Comparison of ENCODE assay signal across 8 cellular contexts in the genomic region with DNA sequence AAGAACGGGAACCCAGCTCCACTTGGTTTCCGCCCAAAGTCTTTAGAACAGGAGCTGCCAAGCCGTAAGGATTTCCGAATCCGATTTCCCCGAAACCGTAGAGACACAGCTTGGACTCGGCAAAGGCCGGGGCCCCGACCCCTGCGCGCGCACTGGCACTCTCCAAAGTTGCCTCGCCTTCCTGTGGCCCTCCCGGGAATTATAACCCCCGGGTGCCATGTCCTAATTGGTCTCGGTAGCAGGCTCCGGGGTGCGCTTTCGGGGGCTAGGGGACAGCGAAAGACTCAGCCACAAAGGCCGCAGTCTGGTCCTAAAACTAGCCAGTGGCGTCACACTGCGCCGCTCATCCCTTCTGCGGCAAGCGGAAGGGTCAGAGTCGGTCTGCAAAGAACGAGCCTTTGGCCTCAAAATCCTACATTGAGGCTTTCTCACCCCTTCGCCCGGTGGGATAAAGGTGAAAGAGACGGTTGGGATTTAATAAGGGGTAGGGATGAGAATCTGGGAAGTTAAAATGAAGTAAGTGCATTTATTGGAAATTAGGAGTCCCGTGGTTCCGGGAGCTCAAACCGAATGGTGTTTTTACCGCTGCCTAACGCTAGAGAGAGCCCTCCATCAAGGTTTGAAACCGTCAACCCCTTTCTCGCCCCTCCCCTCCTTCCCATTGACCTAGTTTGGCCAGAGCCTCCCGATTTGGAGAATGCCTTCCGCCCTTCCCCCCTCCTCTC.
DNase-seq lines count a peak whose midpoint lies in the region; ATAC-seq and TF ChIP-seq lines count a peak whose summit lies in the region.

No MANE protein-coding gene starts in this region.

- peak overlapping the region; percentile 65 for H3K4me3 ChIP-seq in brain microvascular endothelial cell (ENCODE audit: low read depth, low read length)
- peak overlapping the region; percentile 92 for H3K4me3 ChIP-seq in rectal smooth muscle tissue (ENCODE audit: low read length)

- TF ChIP-seq CTCF in GM10266 (IDR thresholded peaks at IDR 0.05; ENCODE audit: control insufficient read depth, insufficient read depth, low read depth, missing control alignments) (peak; percentile 96), brain microvascular endothelial cell (IDR thresholded peaks at IDR 0.05; ENCODE audit: low read depth, low read length, missing control alignments) (peak; percentile 80)

- peak; percentile 93 for DNase-seq in GM10266 (ENCODE audit: extremely low spot score)
- peak; percentile 93 for DNase-seq in NCI-H1694 (lab: John Stamatoyannopoulos, UW)
- DNase-seq in T-helper 2 cell = peak in 4 of 5 experiments; percentile 54 to 83 (median 56)
- peak; percentile 84 for DNase-seq in brain microvascular endothelial cell
- DNase-seq in iPS DF 19.7 (ENCODE audit: low read depth, low spot score) = peak; percentile 88

- H3K27ac ChIP-seq in brain microvascular endothelial cell (peak overlapping the region; percentile 95), rectal smooth muscle tissue (ENCODE audit: low read depth, low read length) (peak overlapping the region; percentile 99)

- ATAC-seq in HG02852 (IDR thresholded peaks at IDR 0.05; ENCODE audit: unreplicated experiment) (peak; percentile 54), GM19328 (IDR thresholded peaks at IDR 0.05; ENCODE audit: unreplicated experiment) (no peak)

- peaks cover 4% of the 10 kb centered on the region for H3K36me3 ChIP-seq in brain microvascular endothelial cell (replicated peaks)
- no peaks in the 10 kb centered on the region for H3K36me3 ChIP-seq in rectal smooth muscle tissue (ENCODE audit: control insufficient read depth, insufficient read depth, low read length)

- peak overlapping the region; percentile 79 for H3K9ac ChIP-seq in rectal smooth muscle tissue (ENCODE audit: low read length)

- H3K4me1 ChIP-seq in rectal smooth muscle tissue (ENCODE audit: control insufficient read depth, insufficient read depth, low read length) = peaks cover 32% of the 10 kb centered on the region

- in situ Hi-C loops in brain microvascular endothelial cell (cut with HindIII; ENCODE audit: low pct_ligation_motif_present, low sequenced_read_pairs) = loop anchor here (25.0 kb wide), 3 partner anchors 549 to 949 kb away; no protein-coding TSS in a partner anchor

- H3K27me3 ChIP-seq in brain microvascular endothelial cell (replicated peaks) (no peaks in the 10 kb centered on the region), rectal smooth muscle tissue (ENCODE audit: control insufficient read depth, insufficient read depth, low read length) (no peaks in the 10 kb centered on the region)
